Comparison of ENCODE assay signal across 9 cellular contexts in the genomic region with DNA sequence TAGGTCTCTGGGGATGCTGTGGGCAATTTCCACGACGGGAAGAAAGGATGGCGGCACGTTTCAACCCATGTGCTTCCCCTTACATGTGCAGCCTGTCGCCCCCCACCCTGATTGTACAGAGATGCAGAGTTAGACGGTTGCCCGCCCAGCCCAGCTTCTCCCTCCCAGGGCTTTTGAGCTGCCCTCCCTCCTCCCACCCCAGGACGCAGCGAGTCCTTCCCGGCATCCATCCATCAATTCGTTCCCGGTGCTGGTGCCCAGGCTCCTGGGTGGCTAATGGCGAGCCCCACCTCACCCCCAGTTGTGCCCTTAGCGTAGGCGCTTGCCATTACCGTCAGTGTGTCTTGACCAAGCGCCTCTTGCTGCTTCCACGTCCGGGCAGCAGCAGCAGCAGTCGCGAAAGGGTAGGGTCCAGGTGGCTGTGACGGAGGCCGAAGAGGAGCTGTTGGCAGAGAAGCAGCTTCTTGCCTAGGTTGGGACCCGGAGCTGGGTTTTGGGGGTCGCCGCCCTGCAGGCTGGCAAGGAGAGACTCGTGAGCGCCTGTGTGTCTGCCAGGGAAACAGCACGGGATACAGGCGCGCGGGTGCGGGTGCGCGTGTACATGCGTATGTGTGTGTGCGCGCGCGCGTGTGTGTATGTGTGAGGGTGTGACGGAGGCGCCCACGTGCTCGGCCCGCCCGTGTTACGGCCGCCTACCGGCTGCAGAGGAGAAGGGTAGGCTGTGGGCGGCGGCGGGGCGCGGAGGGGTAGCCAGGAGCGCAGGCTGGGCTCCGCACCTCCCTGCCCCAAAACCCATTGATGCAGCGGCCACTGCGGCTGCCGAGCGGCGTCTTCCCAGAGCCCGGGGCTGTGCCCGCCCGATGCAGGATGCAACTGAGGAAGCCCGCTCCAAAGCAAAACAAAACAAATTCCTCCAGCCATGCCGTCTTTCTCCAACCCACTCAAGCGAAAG. TPM values are rescaled to one million over a fixed set of nuclear protein-coding genes. Genes with fewer than 3 reads are reported as not detected.
DNase-seq lines count a peak whose midpoint lies in the region; ATAC-seq and TF ChIP-seq lines count a peak whose summit lies in the region.
"Had no signal": no experiment of that assay in that cellular context is flagged by ENCODE, and none has a peak within 500 bp of the region (broad histone marks: within the 10 kb centered on the region; RNA-seq: fewer than 3 reads in every experiment).

A gene (minus strand): TSS at position 609 of the 952 bp plus-strand sequence. CDS start 20,679 bp downstream, outside the sequence.

- TF ChIP-seq CTCF in HFFc6 (IDR thresholded peaks at IDR 0.05) (peak; percentile 35; the same call in 1 of the 2 replicates), brain microvascular endothelial cell (IDR thresholded peaks at IDR 0.05; ENCODE audit: low read depth, low read length, missing control alignments) (peak; percentile 69), gastrocnemius medialis (IDR thresholded peaks at IDR 0.05 in 4 of 5, conservative IDR thresholded peaks at IDR 0.05 in 1 of 5) (no peak)

- H3K4me1 ChIP-seq in CD4-positive, alpha-beta memory T cell (ENCODE audit: insufficient read depth, low read length) = no peaks in the 10 kb centered on the region
- H3K4me1 ChIP-seq in iPS DF 6.9 (ENCODE audit: control insufficient read depth, insufficient read depth, low read length) = no peaks in the 10 kb centered on the region
- peaks cover 0 to 12% of the 10 kb centered on the region in 2 donors for H3K4me1 ChIP-seq in gastrocnemius medialis

- intact Hi-C loops in CD4-positive, alpha-beta memory T cell (cut with micrococcal nuclease) = no loop called here
- intact Hi-C loops in gastrocnemius medialis (cut with DNase I; ENCODE audit: low total_unique reads) = no loop called here

- H3K27ac ChIP-seq in CD4-positive, alpha-beta memory T cell (ENCODE audit: low read depth, low read length) = no peak within 1 kb of the TSS
- H3K27ac ChIP-seq in brain microvascular endothelial cell = peak within 1 kb of the TSS; percentile 49
- no peak within 1 kb of the TSS for H3K27ac ChIP-seq in iPS DF 6.9 (ENCODE audit: low read length)
- no peak within 1 kb of the TSS for H3K27ac ChIP-seq in gastrocnemius medialis
- H3K27ac ChIP-seq: right lobe of liver had no signal

- TF ChIP-seq POLR2A in gastrocnemius medialis (IDR thresholded peaks at IDR 0.05) = no peak

- no peak within 1 kb of the TSS for H3K4me3 ChIP-seq in CD4-positive, alpha-beta memory T cell (ENCODE audit: low read length in 2 of 2)
- H3K4me3 ChIP-seq in brain microvascular endothelial cell (ENCODE audit: low read depth, low read length) (peak within 1 kb of the TSS; percentile 88), iPS DF 6.9 (ENCODE audit: low read length) (peak within 1 kb of the TSS; percentile 61), gastrocnemius medialis (peak within 1 kb of the TSS; percentile 29 to 46 (median 38))
- H3K4me3 ChIP-seq: right lobe of liver had no signal

- peaks cover 3% of the 10 kb centered on the region for H3K27me3 ChIP-seq in CD4-positive, alpha-beta memory T cell (ENCODE audit: insufficient read depth, low read length)
- H3K27me3 ChIP-seq in brain microvascular endothelial cell (replicated peaks) = no peaks in the 10 kb centered on the region
- H3K27me3 ChIP-seq in iPS DF 6.9 (ENCODE audit: control insufficient read depth, insufficient read depth, low read length) = no peaks in the 10 kb centered on the region
- H3K27me3 ChIP-seq in gastrocnemius medialis = peaks cover 26 to 42% (median 35%) of the 10 kb centered on the region in 3 donors

- DNase-seq in CD4-positive, alpha-beta memory T cell = peak in 2 of 5 donors; percentile 2 to 39
- no peak for DNase-seq in HFFc6
- peak; percentile 66 for DNase-seq in NCI-H748 treated with DMSO at 0.1 percent for 48 hours (lab: John Stamatoyannopoulos, UW)
- DNase-seq in brain microvascular endothelial cell = peak; percentile 86
- DNase-seq in iPS DF 6.9 (ENCODE audit: low read depth, low spot score) = peak; percentile 45
- no peak for DNase-seq in gastrocnemius medialis
- DNase-seq in NOMO-1 treated with dmso at 0.1 percent for 144 hours (lab: John Stamatoyannopoulos, UW; ENCODE audit: unreplicated experiment) = no peak
- DNase-seq in OCI-M2 (lab: John Stamatoyannopoulos, UW; ENCODE audit: unreplicated experiment) = no peak

- WGBS in iPS DF 6.9 (ENCODE audit: insufficient coverage, insufficient read length) = no CpG with 5 or more reads among the region's 68 CpGs

- in situ Hi-C loops in brain microvascular endothelial cell (cut with HindIII; ENCODE audit: low pct_ligation_motif_present, low sequenced_read_pairs) = no loop called here
- in situ Hi-C loops in gastrocnemius medialis (cut with MboI; ENCODE audit: low sequenced_read_pairs in 4 of 4) = no loop called here

- H3K4me3 Mint-ChIP-seq in CD4-positive, alpha-beta memory T cell = peak within 1 kb of the TSS; percentile 15 to 76 (median 50)
- peak within 1 kb of the TSS; percentile 88 for H3K4me3 Mint-ChIP-seq in HFFc6

- peaks cover 8 to 28% (median 13%) of the 10 kb centered on the region in 4 donors for H3K4me1 Mint-ChIP-seq in CD4-positive, alpha-beta memory T cell
- peaks cover 20% of the 10 kb centered on the region for H3K4me1 Mint-ChIP-seq in HFFc6 (ENCODE audit: low read depth)

- POLR2A ChIA-PET in CD4-positive, alpha-beta memory T cell (lab: Charles Lee; ENCODE audit: partially characterized antibody) = no interaction called here

- H3K27me3 Mint-ChIP-seq in CD4-positive, alpha-beta memory T cell = peaks cover 15 to 22% of the 10 kb centered on the region in 2 donors
- peaks cover 18% of the 10 kb centered on the region for H3K27me3 Mint-ChIP-seq in HFFc6 (ENCODE audit: insufficient read depth)

- H3K27ac Mint-ChIP-seq in CD4-positive, alpha-beta memory T cell = no peak within 1 kb of the TSS
- H3K27ac Mint-ChIP-seq in HFFc6 = no peak within 1 kb of the TSS

- no peaks in the 10 kb centered on the region for H3K36me3 ChIP-seq in CD4-positive, alpha-beta memory T cell (ENCODE audit: insufficient read depth, low read length)
- H3K36me3 ChIP-seq in brain microvascular endothelial cell (replicated peaks) = no peaks in the 10 kb centered on the region
- H3K36me3 ChIP-seq in iPS DF 6.9 (ENCODE audit: control insufficient read depth, insufficient read depth, low read length) = no peaks in the 10 kb centered on the region
- no peaks in the 10 kb centered on the region for H3K36me3 ChIP-seq in gastrocnemius medialis
- H3K36me3 ChIP-seq: right lobe of liver had no signal

- H3K9me3 Mint-ChIP-seq in CD4-positive, alpha-beta memory T cell = peaks cover 0 to 5% (median 0%) of the 10 kb centered on the region in 8 donors
- H3K9me3 Mint-ChIP-seq in HFFc6 = no peaks in the 10 kb centered on the region

- H3K36me3 Mint-ChIP-seq in CD4-positive, alpha-beta memory T cell = no peaks in the 10 kb centered on the region
- no peaks in the 10 kb centered on the region for H3K36me3 Mint-ChIP-seq in HFFc6 (ENCODE audit: low read depth)

- no peak for ATAC-seq in gastrocnemius medialis

- no peaks in the 10 kb centered on the region for H3K9me3 ChIP-seq in CD4-positive, alpha-beta memory T cell (ENCODE audit: control insufficient read depth in 1 of 2, low read length in 2 of 2)
- H3K9me3 ChIP-seq in iPS DF 6.9 (ENCODE audit: control insufficient read depth, insufficient read depth, low read length) (no peaks in the 10 kb centered on the region), gastrocnemius medialis (no peaks in the 10 kb centered on the region)
- H3K9me3 ChIP-seq: right lobe of liver had no signal

- CTCF ChIA-PET in CD4-positive, alpha-beta memory T cell (lab: Charles Lee; ENCODE audit: partially characterized antibody) = no interaction called here

RNA-seq across cellular contexts. Expression of the gene that starts here (rescaled TPM):
- total RNA-seq in CD4-positive, alpha-beta memory T cell = not detected
- not detected for polyA plus RNA-seq in CD4-positive, alpha-beta memory T cell
- total RNA-seq in HFFc6 (2021; fragmentation: NEBNext Ultra II Directional; extraction: Animal tissue kit (Norgen Biotek cat#: 25700)) = not detected
- total RNA-seq in gastrocnemius medialis = under 1 TPM in 2 of 4 donors, not detected in 2; 0.51 to 0.91 TPM
- total RNA-seq: right lobe of liver had no signal

Comparison
In these comparisons a context has a peak if more than half of its experiments do, and no peak if none do; other contexts are left out.
1. DNase-seq: peak in NCI-H748 treated with DMSO at 0.1 percent for 48 hours (single experiment), brain microvascular endothelial cell (single experiment) and iPS DF 6.9 (single experiment); none in HFFc6 (single experiment), gastrocnemius medialis (0 of 2), NOMO-1 treated with dmso at 0.1 percent for 144 hours (single experiment) and OCI-M2 (single experiment).
2. H3K4me3 ChIP-seq: peak in brain microvascular endothelial cell (single experiment), iPS DF 6.9 (single experiment) and gastrocnemius medialis (4 of 4); none in CD4-positive, alpha-beta memory T cell (0 of 2).
3. CTCF ChIP-seq: peak in HFFc6 (single experiment) and brain microvascular endothelial cell (single experiment); none in gastrocnemius medialis (0 of 5).